Comparison of ENCODE assay signal across 10 cellular contexts in genomic region chr7:44768663-44769361, GRCh38. TPM values are rescaled to one million over a fixed set of nuclear protein-coding genes. Genes with fewer than 3 reads are reported as not detected.
DNase-seq lines count a peak whose midpoint lies in the region; ATAC-seq, FAIRE-seq and TF ChIP-seq lines count a peak whose summit lies in the region.
"Had no signal": no experiment of that assay in that cellular context is flagged by ENCODE, and none has a peak within 500 bp of the region (broad histone marks: within the 10 kb centered on the region; RNA-seq: fewer than 3 reads in every experiment).

No MANE protein-coding gene starts in this region.

- no peak for FAIRE-seq in astrocyte (lab: Jason Lieb, UNC)

- H3K27ac Mint-ChIP-seq in activated CD4-positive, alpha-beta T cell treated with anti-CD3 and anti-CD28 coated beads, Interleukin-2, amount 10 ng/mL, durations not matched to agents 7 days and 5 days, result peak overlapping the region; percentile 83
- no peak overlapping the region for H3K27ac Mint-ChIP-seq in activated CD4-positive, alpha-beta T cell treated with anti-CD3 and anti-CD28 coated beads for 36 hours
- H3K27ac Mint-ChIP-seq in astrocyte (ENCODE audit: unreplicated experiment), result no peak overlapping the region

- H4K8ac ChIP-seq in mesenchymal stem cell (ENCODE audit: low read length), result peak overlapping the region; percentile 47

- H3K9me3 ChIP-seq in astrocyte (ENCODE audit: insufficient read depth, low read depth, low read length) (no peaks in the 10 kb centered on the region), mesenchymal stem cell (ENCODE audit: control insufficient read depth, low read length) (no peaks in the 10 kb centered on the region), testis (no peaks in the 10 kb centered on the region)

- H3K79me1 ChIP-seq in mesenchymal stem cell (replicated peaks; ENCODE audit: low read length, poor library complexity, severe bottlenecking), result peaks cover 6% of the 10 kb centered on the region

- intact Hi-C loops in activated CD4-positive, alpha-beta T cell treated with anti-CD3 and anti-CD28 coated beads for 36 hours (cut with DNase I, micrococcal nuclease), result no loop called here
- intact Hi-C loops in testis (cut with DNase I; ENCODE audit: low total_unique reads), result no loop called here

- H3K27ac ChIP-seq in astrocyte (ENCODE audit: low read depth, low read length) (no peak overlapping the region), mesenchymal stem cell (ENCODE audit: low read length, poor library complexity, severe bottlenecking) (no peak overlapping the region), testis (peak overlapping the region; percentile 49 to 77)

- H3K4me2 ChIP-seq in astrocyte (ENCODE audit: low read length), result no peak overlapping the region
- H3K4me2 ChIP-seq in mesenchymal stem cell (ENCODE audit: low read length, poor library complexity, severe bottlenecking), result no peak overlapping the region

- H3K9ac ChIP-seq in astrocyte (ENCODE audit: low read length) (no peak overlapping the region), mesenchymal stem cell (ENCODE audit: low read length) (peak overlapping the region; percentile 23)

- no peaks in the 10 kb centered on the region for H3K27me3 ChIP-seq in astrocyte (ENCODE audit: insufficient read depth, low read length)
- H3K27me3 ChIP-seq in mesenchymal stem cell (ENCODE audit: control insufficient read depth in 1 of 2, insufficient read depth in 1 of 2, low read length in 2 of 2), result peaks cover 0 to 6% of the 10 kb centered on the region in 2 experiments
- no peaks in the 10 kb centered on the region for H3K27me3 ChIP-seq in testis

- peak overlapping the region in 1 of 2 experiments; percentile 2 for H3K23ac ChIP-seq in mesenchymal stem cell (ENCODE audit: low read length in 2 of 2)

- no peak overlapping the region for H3K4ac ChIP-seq in mesenchymal stem cell (ENCODE audit: low read depth in 1 of 2, low read length in 2 of 2)

- H3K4me3 Mint-ChIP-seq in activated CD4-positive, alpha-beta T cell treated with anti-CD3 and anti-CD28 coated beads, Interleukin-2, amount 10 ng/mL, durations not matched to agents 7 days and 5 days, result no peak overlapping the region
- H3K4me3 Mint-ChIP-seq in activated CD4-positive, alpha-beta T cell treated with anti-CD3 and anti-CD28 coated beads for 36 hours, result no peak overlapping the region
- peak overlapping the region; percentile 45 for H3K4me3 Mint-ChIP-seq in astrocyte (ENCODE audit: unreplicated experiment)

- no peak overlapping the region for H2BK12ac ChIP-seq in mesenchymal stem cell (ENCODE audit: low read length in 2 of 2)

- peaks cover 44% of the 10 kb centered on the region for H3K4me1 Mint-ChIP-seq in activated CD4-positive, alpha-beta T cell treated with anti-CD3 and anti-CD28 coated beads, Interleukin-2, amount 10 ng/mL, durations not matched to agents 7 days and 5 days
- peaks cover 31% of the 10 kb centered on the region for H3K4me1 Mint-ChIP-seq in activated CD4-positive, alpha-beta T cell treated with anti-CD3 and anti-CD28 coated beads for 36 hours
- peaks cover 16% of the 10 kb centered on the region for H3K4me1 Mint-ChIP-seq in astrocyte (ENCODE audit: low read depth, unreplicated experiment)

- no peak overlapping the region for H2BK120ac ChIP-seq in mesenchymal stem cell (ENCODE audit: low read depth, low read length)

- CTCF ChIA-PET in activated CD4-positive, alpha-beta T cell treated with anti-CD3 and anti-CD28 coated beads, Interleukin-2, amount 10 ng/mL, durations not matched to agents 7 days and 5 days (lab: Charles Lee), result interaction anchor here (1.1 to 1.6 kb wide), 2 partner anchors 14 to 16 kb away, joined by 3 to 4 read pairs; no protein-coding TSS in a partner anchor
- CTCF ChIA-PET in activated CD4-positive, alpha-beta T cell treated with anti-CD3 and anti-CD28 coated beads for 36 hours (lab: Charles Lee), result interaction anchor here (0.6 to 1.1 kb wide), 4 partner anchors 179 to 297 kb away, joined by 3 to 4 read pairs (median 4); no protein-coding TSS in a partner anchor

- peak overlapping the region in 1 of 2 experiments; percentile 3 for H3K18ac ChIP-seq in mesenchymal stem cell (ENCODE audit: low read depth in 1 of 2, low read length in 2 of 2)

- H3K4me3 ChIP-seq in astrocyte (ENCODE audit: insufficient read depth, low read depth, low read length) (no peak overlapping the region), mesenchymal stem cell (ENCODE audit: insufficient read depth in 1 of 2, low read depth in 1 of 2, low read length in 2 of 2) (no peak overlapping the region), testis (no peak overlapping the region)

- H4K20me1 ChIP-seq in astrocyte (ENCODE audit: insufficient read depth, low read length), result peaks cover 15% of the 10 kb centered on the region

- H3K79me2 ChIP-seq in astrocyte (ENCODE audit: insufficient read depth, low read length), result no peaks in the 10 kb centered on the region

- no peak for DNase-seq in activated CD4-positive, alpha-beta T cell treated with anti-CD3 and anti-CD28 coated beads, Interleukin-2, amount 10 ng/mL, durations not matched to agents 7 days and 5 days
- DNase-seq in activated CD4-positive, alpha-beta T cell treated with anti-CD3 and anti-CD28 coated beads for 36 hours, result no peak
- no peak for DNase-seq in astrocyte (ENCODE audit: low read depth)
- no peak for DNase-seq in mesenchymal stem cell
- DNase-seq in testis, result no peak
- no peak for DNase-seq in COLO668 (lab: John Stamatoyannopoulos, UW; ENCODE audit: unreplicated experiment)
- no peak for DNase-seq in activated effector memory CD4-positive, alpha-beta T cell treated with Interleukin-2 at 50 U/mL for 16 hours
- DNase-seq: activated gamma-delta T cell; stimulated activated CD4-positive, alpha-beta T cell treated with anti-CD3 and anti-CD28 coated beads, Interleukin-2, amount 100 ng/mL, for 48 hours had no signal

- no peak overlapping the region for H2BK15ac ChIP-seq in mesenchymal stem cell (ENCODE audit: low read depth, poor library complexity, severe bottlenecking)

- H4K91ac ChIP-seq in mesenchymal stem cell (ENCODE audit: low read length), result no peak overlapping the region

- peak overlapping the region; percentile 19 for H2AK5ac ChIP-seq in mesenchymal stem cell (ENCODE audit: low read length, severe bottlenecking)

- no peaks in the 10 kb centered on the region for H3K27me3 Mint-ChIP-seq in activated CD4-positive, alpha-beta T cell treated with anti-CD3 and anti-CD28 coated beads, Interleukin-2, amount 10 ng/mL, durations not matched to agents 7 days and 5 days
- H3K27me3 Mint-ChIP-seq in activated CD4-positive, alpha-beta T cell treated with anti-CD3 and anti-CD28 coated beads for 36 hours, result no peaks in the 10 kb centered on the region
- H3K27me3 Mint-ChIP-seq in astrocyte (ENCODE audit: low read depth, unreplicated experiment), result no peaks in the 10 kb centered on the region

- H3K36me3 ChIP-seq in astrocyte (ENCODE audit: insufficient read depth, low read length) (peaks cover 6% of the 10 kb centered on the region), mesenchymal stem cell (ENCODE audit: control insufficient read depth in 1 of 2, insufficient read depth in 2 of 2, low read depth in 1 of 2, low read length in 2 of 2) (peaks cover 42 to 52% of the 10 kb centered on the region in 2 experiments), testis (ENCODE audit: low read depth, missing control alignments) (no peaks in the 10 kb centered on the region)

- H2BK5ac ChIP-seq in mesenchymal stem cell (ENCODE audit: low read depth, low read length, poor library complexity, severe bottlenecking), result no peak overlapping the region

- POLR2A ChIA-PET in activated CD4-positive, alpha-beta T cell treated with anti-CD3 and anti-CD28 coated beads, Interleukin-2, amount 10 ng/mL, durations not matched to agents 7 days and 5 days (lab: Charles Lee), result no interaction called here
- POLR2A ChIA-PET in activated CD4-positive, alpha-beta T cell treated with anti-CD3 and anti-CD28 coated beads for 36 hours (lab: Charles Lee), result interaction anchor here (0.6 kb wide), 1 partner anchor 95 kb away, joined by 3 read pairs; no protein-coding TSS in a partner anchor

- no peak for TF ChIP-seq POLR2A in testis (IDR thresholded peaks at IDR 0.05)

- H2AFZ ChIP-seq in astrocyte (ENCODE audit: low read depth, low read length), result no peak overlapping the region
- H2AFZ ChIP-seq in mesenchymal stem cell (ENCODE audit: low read depth, low read length), result no peak overlapping the region

- 81% methylated on average over 9 of the region's 9 CpGs for WGBS in mesenchymal stem cell
- WGBS in testis, 2 donors, result 54 to 79% methylated on average over 4 to 9 of the region's 9 CpGs

- no peaks in the 10 kb centered on the region for H3K9me3 Mint-ChIP-seq in activated CD4-positive, alpha-beta T cell treated with anti-CD3 and anti-CD28 coated beads, Interleukin-2, amount 10 ng/mL, durations not matched to agents 7 days and 5 days
- no peaks in the 10 kb centered on the region for H3K9me3 Mint-ChIP-seq in activated CD4-positive, alpha-beta T cell treated with anti-CD3 and anti-CD28 coated beads for 36 hours (ENCODE audit: low read depth)
- no peaks in the 10 kb centered on the region for H3K9me3 Mint-ChIP-seq in astrocyte (ENCODE audit: unreplicated experiment)

- TF ChIP-seq CTCF in astrocyte (IDR thresholded peaks at IDR 0.05; ENCODE audit: insufficient read depth, low read depth, low read length), result no peak
- TF ChIP-seq CTCF in testis (IDR thresholded peaks at IDR 0.05), result no peak

- H3K4me1 ChIP-seq in astrocyte (ENCODE audit: insufficient read depth, low read length), result peaks cover 22% of the 10 kb centered on the region
- H3K4me1 ChIP-seq in mesenchymal stem cell (ENCODE audit: control insufficient read depth, insufficient read depth, low read depth, low read length), result peaks cover 27% of the 10 kb centered on the region
- H3K4me1 ChIP-seq in testis, result peaks cover 33% of the 10 kb centered on the region

- H3K36me3 Mint-ChIP-seq in activated CD4-positive, alpha-beta T cell treated with anti-CD3 and anti-CD28 coated beads, Interleukin-2, amount 10 ng/mL, durations not matched to agents 7 days and 5 days (ENCODE audit: low read depth), result peaks cover 21% of the 10 kb centered on the region
- peaks cover 31% of the 10 kb centered on the region for H3K36me3 Mint-ChIP-seq in activated CD4-positive, alpha-beta T cell treated with anti-CD3 and anti-CD28 coated beads for 36 hours (ENCODE audit: low read depth)
- H3K36me3 Mint-ChIP-seq in astrocyte (ENCODE audit: low read depth, unreplicated experiment), result peaks cover 9% of the 10 kb centered on the region

- no peak for ATAC-seq in activated CD4-positive, alpha-beta T cell treated with anti-CD3 and anti-CD28 coated beads for 36 hours
- no peak for ATAC-seq in GM19324 (IDR thresholded peaks at IDR 0.05; ENCODE audit: low FRiP score, unreplicated experiment)

- H3K14ac ChIP-seq in mesenchymal stem cell (ENCODE audit: low read length in 2 of 2), result no peak overlapping the region

RNA-seq across cellular contexts. Expression of gene ZMIZ2, which starts 20.2 kb away (rescaled TPM):
- 100 to 1,000 TPM in 1 of 2 experiments, 10 to 100 TPM in 1; 98.6 to 100 TPM for total RNA-seq in activated CD4-positive, alpha-beta T cell treated with anti-CD3 and anti-CD28 coated beads, Interleukin-2, amount 10 ng/mL, durations not matched to agents 7 days and 5 days
- total RNA-seq in activated CD4-positive, alpha-beta T cell treated with anti-CD3 and anti-CD28 coated beads for 36 hours, result 100 to 1,000 TPM in 1 of 2 experiments, 10 to 100 TPM in 1; 82.8 to 106 TPM
- total RNA-seq in astrocyte (62.5 and 76.8 TPM in 2 replicates), testis (10 to 100 TPM; 47.9 to 85.9 TPM)
- polyA plus RNA-seq in mesenchymal stem cell (2013, experiment 1 of 2), result 38.9 TPM
- polyA plus RNA-seq in mesenchymal stem cell (2013, experiment 2 of 2), result 36.0 TPM
- 86.6 TPM for polyA plus RNA-seq in testis (ENCODE audit: insufficient read depth, low read depth, low replicate concordance)

RNA-seq across cellular contexts. Expression of gene PPIA, which starts 27.7 kb away (rescaled TPM):
- total RNA-seq in activated CD4-positive, alpha-beta T cell treated with anti-CD3 and anti-CD28 coated beads, Interleukin-2, amount 10 ng/mL, durations not matched to agents 7 days and 5 days, result 1,000 to 10,000 TPM; 1,993 to 2,183 TPM
- 1,000 to 10,000 TPM; 2,017 to 2,916 TPM for total RNA-seq in activated CD4-positive, alpha-beta T cell treated with anti-CD3 and anti-CD28 coated beads for 36 hours
- total RNA-seq in astrocyte (1,461 and 1,628 TPM in 2 replicates), testis (100 to 1,000 TPM; 616 to 873 TPM)
- polyA plus RNA-seq in mesenchymal stem cell (2013, experiment 1 of 2), result 2,030 TPM
- 2,181 TPM for polyA plus RNA-seq in mesenchymal stem cell (2013, experiment 2 of 2)
- 918 TPM for polyA plus RNA-seq in testis (ENCODE audit: insufficient read depth, low read depth, low replicate concordance)

Comparison
In these comparisons a context has a peak if more than half of its experiments do, and no peak if none do; other contexts are left out.
1. H3K27ac ChIP-seq: peak in testis (2 of 2); none in astrocyte (single experiment) and mesenchymal stem cell (single experiment).